Comparison of ENCODE assay signal across 23 cellular contexts in the genomic region with DNA sequence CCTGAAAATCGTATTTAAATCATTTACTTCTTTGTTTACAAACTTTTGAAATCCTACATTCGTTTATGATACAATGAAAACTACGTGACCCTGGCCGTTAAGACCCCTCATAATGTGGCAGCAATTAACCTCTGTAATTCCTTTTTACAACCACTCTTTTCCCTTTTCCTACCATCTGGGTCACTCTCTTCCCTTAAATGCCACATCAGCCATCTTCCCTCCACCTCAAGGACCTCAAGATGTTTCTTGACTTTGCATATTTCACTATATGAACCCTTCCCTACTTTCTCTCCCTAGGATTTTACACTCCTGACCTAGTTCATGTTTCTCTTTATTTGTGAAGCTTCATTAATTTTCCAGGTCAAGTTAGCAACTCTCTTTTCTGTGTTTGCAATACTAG. TPM values are rescaled to one million over a fixed set of nuclear protein-coding genes. Genes with fewer than 3 reads are reported as not detected.
DNase-seq lines count a peak whose midpoint lies in the region; ATAC-seq, FAIRE-seq and TF ChIP-seq lines count a peak whose summit lies in the region.
"Had no signal": no experiment of that assay in that cellular context is flagged by ENCODE, and none has a peak within 500 bp of the region (broad histone marks: within the 10 kb centered on the region; RNA-seq: fewer than 3 reads in every experiment).

No MANE protein-coding gene starts in this region.

- no peaks in the 10 kb centered on the region for H3K27me3 ChIP-seq in CD8-positive, alpha-beta T cell (ENCODE audit: insufficient read depth, low read length)
- H3K27me3 ChIP-seq in left lung (no peaks in the 10 kb centered on the region), suprapubic skin (no peaks in the 10 kb centered on the region), gastroesophageal sphincter (no peaks in the 10 kb centered on the region)

- peak overlapping the region; percentile 65 for H3K4me3 ChIP-seq in CD8-positive, alpha-beta T cell (ENCODE audit: low read depth, low read length)
- H3K4me3 ChIP-seq in left lung, result peak overlapping the region in 1 of 2 donors; percentile 35
- H3K4me3 ChIP-seq in suprapubic skin, result no peak overlapping the region
- H3K4me3 ChIP-seq in gastroesophageal sphincter, result peak overlapping the region in 1 of 2 donors; percentile 30

- peaks cover 25% of the 10 kb centered on the region for H3K36me3 Mint-ChIP-seq in CD8-positive, alpha-beta T cell

- no peaks in the 10 kb centered on the region for H3K36me3 ChIP-seq in CD8-positive, alpha-beta T cell (ENCODE audit: insufficient read depth, low read length)
- H3K36me3 ChIP-seq in left lung, result no peaks in the 10 kb centered on the region
- no peaks in the 10 kb centered on the region for H3K36me3 ChIP-seq in suprapubic skin
- H3K36me3 ChIP-seq in gastroesophageal sphincter, result no peaks in the 10 kb centered on the region

- peak; percentile 60 for FAIRE-seq in GM18507 (lab: Jason Lieb, UNC)
- FAIRE-seq: colon, D721Med, G401.6, keratinocyte had no signal

- 74% methylated on average over 3 of the region's 4 CpGs for WGBS in suprapubic skin
- whole genome bisulfite sequencing in gastroesophageal sphincter (ENCODE audit: low coverage in 1 of 2), 2 donors, result 68 to 71% methylated on average over 2 to 3 of the region's 4 CpGs

- peaks cover 64% of the 10 kb centered on the region for H3K4me1 ChIP-seq in CD8-positive, alpha-beta T cell (ENCODE audit: insufficient read depth, low read length)
- H3K4me1 ChIP-seq in left lung, result peaks cover 0 to 26% of the 10 kb centered on the region in 2 donors
- H3K4me1 ChIP-seq in suprapubic skin, result no peaks in the 10 kb centered on the region
- no peaks in the 10 kb centered on the region for H3K4me1 ChIP-seq in gastroesophageal sphincter

- ATAC-seq in CD8-positive, alpha-beta T cell, result no peak
- ATAC-seq in left lung (no peak), gastroesophageal sphincter (no peak)

- H3K27ac ChIP-seq in CD8-positive, alpha-beta T cell (ENCODE audit: low read depth, low read length), result peak overlapping the region; percentile 69
- peak overlapping the region; percentile 77 to 91 for H3K27ac ChIP-seq in left lung
- peak overlapping the region; percentile 24 for H3K27ac ChIP-seq in suprapubic skin
- H3K27ac ChIP-seq in gastroesophageal sphincter, result no peak overlapping the region

- no peak for TF ChIP-seq CTCF in CD8-positive, alpha-beta T cell (IDR thresholded peaks at IDR 0.05)
- TF ChIP-seq CTCF in left lung (IDR thresholded peaks at IDR 0.05) (no peak), suprapubic skin (IDR thresholded peaks at IDR 0.05) (no peak), gastroesophageal sphincter (IDR thresholded peaks at IDR 0.05) (no peak)

- TF ChIP-seq POLR2A in suprapubic skin (IDR thresholded peaks at IDR 0.05), result no peak
- no peak for TF ChIP-seq POLR2A in gastroesophageal sphincter (IDR thresholded peaks at IDR 0.05)

- H3K27me3 Mint-ChIP-seq in CD8-positive, alpha-beta T cell (ENCODE audit: low read depth), result no peaks in the 10 kb centered on the region
- H3K27me3 Mint-ChIP-seq: activated CD4-positive, alpha-beta T cell treated with anti-CD3 and anti-CD28 coated beads for 36 hours; activated CD8-positive, alpha-beta memory T cell treated with anti-CD3 and anti-CD28 coated beads, Interleukin-2, amount 10 ng/mL, durations not matched to agents 7 days and 5 days; activated naive CD8-positive, alpha-beta T cell treated with anti-CD3 and anti-CD28 coated beads for 36 hours had no signal

- no peaks in the 10 kb centered on the region for H3K9me3 Mint-ChIP-seq in CD8-positive, alpha-beta T cell
- H3K9me3 Mint-ChIP-seq: activated naive CD8-positive, alpha-beta T cell treated with anti-CD3 and anti-CD28 coated beads for 36 hours; nephron had no signal

- H3K4me3 Mint-ChIP-seq in CD8-positive, alpha-beta T cell, result no peak overlapping the region
- H3K4me3 Mint-ChIP-seq: activated CD4-positive, alpha-beta T cell treated with anti-CD3 and anti-CD28 coated beads for 36 hours; activated CD8-positive, alpha-beta memory T cell treated with anti-CD3 and anti-CD28 coated beads, Interleukin-2, amount 10 ng/mL, durations not matched to agents 7 days and 5 days; activated naive CD8-positive, alpha-beta T cell treated with anti-CD3 and anti-CD28 coated beads for 36 hours; nephron had no signal

- no peak overlapping the region for H3K27ac Mint-ChIP-seq in CD8-positive, alpha-beta T cell
- H3K27ac Mint-ChIP-seq: activated CD4-positive, alpha-beta T cell treated with anti-CD3 and anti-CD28 coated beads for 36 hours; activated CD8-positive, alpha-beta memory T cell treated with anti-CD3 and anti-CD28 coated beads, Interleukin-2, amount 10 ng/mL, durations not matched to agents 7 days and 5 days; activated naive CD8-positive, alpha-beta T cell treated with anti-CD3 and anti-CD28 coated beads for 36 hours; nephron had no signal

- POLR2A ChIA-PET in CD8-positive, alpha-beta T cell (lab: Charles Lee), result interaction anchor here (1.4 to 4.3 kb wide), 3 partner anchors 8 to 61 kb away, joined by 5 to 20 read pairs (median 12); partner anchors contain the start of gene MRPL17

- no peak for TF ChIP-seq EP300 in suprapubic skin (IDR thresholded peaks at IDR 0.05)
- TF ChIP-seq EP300 in gastroesophageal sphincter (IDR thresholded peaks at IDR 0.05), result no peak

- intact Hi-C loops in CD8-positive, alpha-beta T cell (cut with DNase I, micrococcal nuclease), result loop anchor here (1.0 to 10.0 kb wide), 8 partner anchors 10 to 1940 kb away; partner anchors contain the start of genes MRPL17 (in 1 of the 2), PPFIBP2 (in 1 of the 2), RPL27A (in 1 of the 2) and TPP1 (in 1 of the 2)
- intact Hi-C loops in left lung (cut with DNase I), result no loop called here

- DNase-seq in CD8-positive, alpha-beta T cell, result no peak
- DNase-seq in GM18507 (ENCODE audit: extremely low spot score, insufficient read length, low read depth), result no peak
- no peak for DNase-seq in left lung
- DNase-seq in suprapubic skin (ENCODE audit: low spot score in 2 of 2), result no peak
- DNase-seq in DMS53 (lab: John Stamatoyannopoulos, UW), result no peak
- no peak for DNase-seq in GM19240 (ENCODE audit: insufficient read length, low spot score)
- DNase-seq: activated CD4-positive, alpha-beta T cell treated with anti-CD3 and anti-CD28 coated beads for 36 hours; activated CD8-positive, alpha-beta memory T cell treated with anti-CD3 and anti-CD28 coated beads, Interleukin-2, amount 10 ng/mL, durations not matched to agents 7 days and 5 days; activated naive CD8-positive, alpha-beta T cell treated with anti-CD3 and anti-CD28 coated beads for 36 hours; mesendoderm; NCI-H1048; NCI-H2081; NCI-H446 treated with DMSO at 0.1 percent for 48 hours; stimulated activated CD8-positive, alpha-beta memory T cell treated with anti-CD3 and anti-CD28 coated beads, Interleukin-4, amount 100 ng/mL, for 48 hours; substantia nigra had no signal

- H3K4me1 Mint-ChIP-seq in CD8-positive, alpha-beta T cell (ENCODE audit: low read depth), result peaks cover 47% of the 10 kb centered on the region
- H3K4me1 Mint-ChIP-seq: nephron had no signal

- no peaks in the 10 kb centered on the region for H3K9me3 ChIP-seq in CD8-positive, alpha-beta T cell (ENCODE audit: low read length)
- H3K9me3 ChIP-seq in left lung (no peaks in the 10 kb centered on the region), suprapubic skin (no peaks in the 10 kb centered on the region), gastroesophageal sphincter (no peaks in the 10 kb centered on the region)

- CTCF ChIA-PET in CD8-positive, alpha-beta T cell (lab: Charles Lee), result interaction anchor here (0.8 to 16.6 kb wide), 6 partner anchors 9 to 62 kb away, joined by 3 to 447 read pairs (median 17); partner anchors contain the start of gene MRPL17

RNA-seq across cellular contexts. Expression of gene OR2AG2, which starts 26.8 kb away (rescaled TPM):
- not detected for total RNA-seq in CD8-positive, alpha-beta T cell
- total RNA-seq in left lung (under 1 TPM; 0.13 to 0.20 TPM), suprapubic skin (under 1 TPM in 1 of 4 donors, not detected in 3; 0.24 TPM), gastroesophageal sphincter (not detected)
- total RNA-seq: activated CD8-positive, alpha-beta memory T cell treated with anti-CD3 and anti-CD28 coated beads, Interleukin-2, amount 10 ng/mL, durations not matched to agents 7 days and 5 days had no signal

RNA-seq across cellular contexts. Expression of gene OR2AG1, which starts 37.8 kb away (rescaled TPM):
- not detected for total RNA-seq in CD8-positive, alpha-beta T cell
- total RNA-seq in left lung (not detected), suprapubic skin (not detected), gastroesophageal sphincter (not detected)
- total RNA-seq: activated CD4-positive, alpha-beta T cell treated with anti-CD3 and anti-CD28 coated beads for 36 hours; activated CD8-positive, alpha-beta memory T cell treated with anti-CD3 and anti-CD28 coated beads, Interleukin-2, amount 10 ng/mL, durations not matched to agents 7 days and 5 days; activated naive CD8-positive, alpha-beta T cell treated with anti-CD3 and anti-CD28 coated beads for 36 hours; fibroblast of villous mesenchyme; posterior vena cava had no signal

RNA-seq across cellular contexts. Expression of gene OR6A2, which starts 54.5 kb away (rescaled TPM):
- not detected for total RNA-seq in CD8-positive, alpha-beta T cell
- under 1 TPM; 0.15 to 0.18 TPM for total RNA-seq in left lung
- total RNA-seq in suprapubic skin, result under 1 TPM in 1 of 4 donors, not detected in 3; 0.72 TPM
- total RNA-seq in gastroesophageal sphincter, result under 1 TPM in 2 of 4 donors, not detected in 2; 0.08 to 0.13 TPM
- total RNA-seq: activated CD8-positive, alpha-beta memory T cell treated with anti-CD3 and anti-CD28 coated beads, Interleukin-2, amount 10 ng/mL, durations not matched to agents 7 days and 5 days had no signal

Comparison
In these comparisons a context has a peak if more than half of its experiments do, and no peak if none do; other contexts are left out.
1. H3K27ac ChIP-seq: peak in CD8-positive, alpha-beta T cell (single experiment), left lung (2 of 2) and suprapubic skin (single experiment); none in gastroesophageal sphincter (0 of 4).
2. intact Hi-C loops: an anchor here in CD8-positive, alpha-beta T cell (1.0 to 10.0 kb wide); none called in left lung.